ENCODE assay signal across 25 cellular contexts in genomic region chr1:29592731-29593130, GRCh38.
DNase-seq lines count a peak whose midpoint lies in the region; TF ChIP-seq lines count a peak whose summit lies in the region.
"Had no signal": no experiment of that assay in that cellular context is flagged by ENCODE, and none has a peak within 500 bp of the region (broad histone marks: within the 10 kb centered on the region; RNA-seq: fewer than 3 reads in every experiment).

No MANE protein-coding gene starts in this region.

- H3K9me3 Mint-ChIP-seq in activated T-helper 1 cell treated with anti-CD3 and anti-CD28 coated beads, Interleukin-12 subunit alpha, Interleukin-12 subunit beta, Interleukin-2, Interleukin-4 antibody, amounts not matched to agents 30 ng/mL and 10 ng/mL and 1 ng/mL, durations not matched to agents 14 hours and 24 hours and 36 hours = no peaks in the 10 kb centered on the region
- no peaks in the 10 kb centered on the region for H3K9me3 Mint-ChIP-seq in activated CD4-positive, alpha-beta T cell treated with anti-CD3 and anti-CD28 coated beads, Interleukin-2, amount 10 ng/mL, durations not matched to agents 7 days and 5 days
- H3K9me3 Mint-ChIP-seq: activated naive CD4-positive, alpha-beta T cell treated with anti-CD3 and anti-CD28 coated beads, Interleukin-2, amount 50 U/mL, for 24 hours had no signal

- H3K14ac ChIP-seq in mesenchymal stem cell (ENCODE audit: low read length in 2 of 2) = no peak overlapping the region

- peaks cover 8% of the 10 kb centered on the region for H3K27me3 Mint-ChIP-seq in activated T-helper 1 cell treated with anti-CD3 and anti-CD28 coated beads, Interleukin-12 subunit alpha, Interleukin-12 subunit beta, Interleukin-2, Interleukin-4 antibody, amounts not matched to agents 30 ng/mL and 10 ng/mL and 1 ng/mL, durations not matched to agents 14 hours and 24 hours and 36 hours (ENCODE audit: insufficient read depth)
- peaks cover 5% of the 10 kb centered on the region for H3K27me3 Mint-ChIP-seq in activated CD4-positive, alpha-beta T cell treated with anti-CD3 and anti-CD28 coated beads, Interleukin-2, amount 10 ng/mL, durations not matched to agents 7 days and 5 days

- H3K4me1 ChIP-seq in HEK293 (ENCODE audit: control insufficient read depth, insufficient read depth, low read length) (no peaks in the 10 kb centered on the region), mesenchymal stem cell (ENCODE audit: control insufficient read depth, insufficient read depth, low read depth, low read length) (peaks cover 28% of the 10 kb centered on the region)
- H3K4me1 ChIP-seq: lower lobe of right lung, SJCRH30, transverse colon had no signal

- no peak overlapping the region for H3K23ac ChIP-seq in mesenchymal stem cell (ENCODE audit: low read length in 2 of 2)

- in situ Hi-C loops in ACHN (cut with HindIII; ENCODE audit: low pct_ligation_motif_present, low pct_unique_long_range_greater_than_20kb, low sequenced_read_pairs) = no loop called here

- H3K79me1 ChIP-seq in mesenchymal stem cell (replicated peaks; ENCODE audit: low read length, poor library complexity, severe bottlenecking) = no peaks in the 10 kb centered on the region

- no peak overlapping the region for H2BK5ac ChIP-seq in mesenchymal stem cell (ENCODE audit: low read depth, low read length, poor library complexity, severe bottlenecking)

- no peak overlapping the region for H3K9ac ChIP-seq in mesenchymal stem cell (ENCODE audit: low read length)

- H3K9me3 ChIP-seq in HEK293 (ENCODE audit: control insufficient read depth, insufficient read depth, low read depth, low read length) = no peaks in the 10 kb centered on the region
- H3K9me3 ChIP-seq in mesenchymal stem cell (ENCODE audit: control insufficient read depth, low read length) = no peaks in the 10 kb centered on the region
- H3K9me3 ChIP-seq: lower lobe of right lung, transverse colon had no signal

- no peak overlapping the region for H3K4me3 ChIP-seq in HEK293 (ENCODE audit: low read depth, low read length)
- H3K4me3 ChIP-seq in mesenchymal stem cell (ENCODE audit: insufficient read depth in 1 of 2, low read depth in 1 of 2, low read length in 2 of 2) = no peak overlapping the region
- H3K4me3 ChIP-seq: lower lobe of right lung, SJCRH30, transverse colon had no signal

- H3K36me3 ChIP-seq in HEK293 (ENCODE audit: control insufficient read depth in 2 of 2, insufficient read depth in 1 of 2, low read length in 2 of 2) (no peaks in the 10 kb centered on the region), mesenchymal stem cell (ENCODE audit: control insufficient read depth in 1 of 2, insufficient read depth in 2 of 2, low read depth in 1 of 2, low read length in 2 of 2) (no peaks in the 10 kb centered on the region)
- H3K36me3 ChIP-seq: lower lobe of right lung, SJCRH30, transverse colon had no signal

- H3K4me2 ChIP-seq in mesenchymal stem cell (ENCODE audit: low read length, poor library complexity, severe bottlenecking) = no peak overlapping the region

- H3K27ac ChIP-seq in HEK293 (ENCODE audit: extremely low read depth, low read depth, low read length) = no peak overlapping the region
- no peak overlapping the region for H3K27ac ChIP-seq in mesenchymal stem cell (ENCODE audit: low read length, poor library complexity, severe bottlenecking)
- H3K27ac ChIP-seq: lower lobe of right lung, SJCRH30, transverse colon had no signal

- H3K18ac ChIP-seq in mesenchymal stem cell (ENCODE audit: low read depth in 1 of 2, low read length in 2 of 2) = no peak overlapping the region

- TF ChIP-seq CTCF in HEK293 (tag by site-specific recombination; IDR thresholded peaks at IDR 0.05) = no peak

- no peak overlapping the region for H4K8ac ChIP-seq in mesenchymal stem cell (ENCODE audit: low read length)

- no peak overlapping the region for H2AFZ ChIP-seq in mesenchymal stem cell (ENCODE audit: low read depth, low read length)

- POLR2A ChIA-PET in HEK293 (lab: Yijun Ruan, JAX) = no interaction called here
- POLR2A ChIA-PET in activated CD4-positive, alpha-beta T cell treated with anti-CD3 and anti-CD28 coated beads, Interleukin-2, amount 10 ng/mL, durations not matched to agents 7 days and 5 days (lab: Charles Lee) = no interaction called here

- H3K36me3 Mint-ChIP-seq in activated T-helper 1 cell treated with anti-CD3 and anti-CD28 coated beads, Interleukin-12 subunit alpha, Interleukin-12 subunit beta, Interleukin-2, Interleukin-4 antibody, amounts not matched to agents 30 ng/mL and 10 ng/mL and 1 ng/mL, durations not matched to agents 14 hours and 24 hours and 36 hours (ENCODE audit: low read depth) = no peaks in the 10 kb centered on the region
- H3K36me3 Mint-ChIP-seq in activated CD4-positive, alpha-beta T cell treated with anti-CD3 and anti-CD28 coated beads, Interleukin-2, amount 10 ng/mL, durations not matched to agents 7 days and 5 days (ENCODE audit: low read depth) = no peaks in the 10 kb centered on the region
- H3K36me3 Mint-ChIP-seq: activated naive CD4-positive, alpha-beta T cell treated with anti-CD3 and anti-CD28 coated beads, Interleukin-2, amount 50 U/mL, for 24 hours had no signal

- no peak overlapping the region for H2BK120ac ChIP-seq in mesenchymal stem cell (ENCODE audit: low read depth, low read length)

- H3K4ac ChIP-seq in mesenchymal stem cell (ENCODE audit: low read depth in 1 of 2, low read length in 2 of 2) = no peak overlapping the region

- H3K27me3 ChIP-seq in mesenchymal stem cell (ENCODE audit: control insufficient read depth in 1 of 2, insufficient read depth in 1 of 2, low read length in 2 of 2) = peaks cover 0 to 5% of the 10 kb centered on the region in 2 experiments

- H4K91ac ChIP-seq in mesenchymal stem cell (ENCODE audit: low read length) = no peak overlapping the region

- H2BK15ac ChIP-seq in mesenchymal stem cell (ENCODE audit: low read depth, poor library complexity, severe bottlenecking) = no peak overlapping the region

- no peak overlapping the region for H3K27ac Mint-ChIP-seq in activated T-helper 1 cell treated with anti-CD3 and anti-CD28 coated beads, Interleukin-12 subunit alpha, Interleukin-12 subunit beta, Interleukin-2, Interleukin-4 antibody, amounts not matched to agents 30 ng/mL and 10 ng/mL and 1 ng/mL, durations not matched to agents 14 hours and 24 hours and 36 hours
- H3K27ac Mint-ChIP-seq in activated CD4-positive, alpha-beta T cell treated with anti-CD3 and anti-CD28 coated beads, Interleukin-2, amount 10 ng/mL, durations not matched to agents 7 days and 5 days = no peak overlapping the region
- H3K27ac Mint-ChIP-seq: activated CD4-positive, alpha-beta T cell treated with anti-CD3 and anti-CD28 coated beads for 36 hours; activated naive CD4-positive, alpha-beta T cell treated with anti-CD3 and anti-CD28 coated beads, Interleukin-2, amount 50 U/mL, for 24 hours; stimulated activated naive CD8-positive, alpha-beta T cell treated with anti-CD3 and anti-CD28 coated beads, Interleukin-15, amount 100 ng/mL, for 72 hours had no signal

- H2BK12ac ChIP-seq in mesenchymal stem cell (ENCODE audit: low read length in 2 of 2) = no peak overlapping the region

- H2AK5ac ChIP-seq in mesenchymal stem cell (ENCODE audit: low read length, severe bottlenecking) = peak overlapping the region; percentile 38

- DNase-seq in ACHN (peak; percentile 16), ecto neural progenitor cell (ENCODE audit: low spot score) (peak; percentile 39), mesenchymal stem cell (no peak), NCI-H82 (lab: John Stamatoyannopoulos, UW) (no peak), NCI-H69 (lab: John Stamatoyannopoulos, UW) (no peak)
- DNase-seq in activated T-helper 1 cell treated with anti-CD3 and anti-CD28 coated beads, Interleukin-12 subunit alpha, Interleukin-12 subunit beta, Interleukin-2, Interleukin-4 antibody, amounts not matched to agents 30 ng/mL and 10 ng/mL and 1 ng/mL, durations not matched to agents 14 hours and 24 hours and 36 hours (ENCODE audit: low spot score) = no peak
- DNase-seq in activated CD4-positive, alpha-beta T cell treated with anti-CD3 and anti-CD28 coated beads, Interleukin-2, amount 10 ng/mL, durations not matched to agents 7 days and 5 days = no peak
- DNase-seq: activated CD4-positive, alpha-beta T cell treated with anti-CD3 and anti-CD28 coated beads for 36 hours; anterior cingulate cortex; C1 segment of cervical spinal cord; central memory CD4-positive, alpha-beta T cell; foreskin melanocyte; hippocampal formation; lower lobe of right lung; NCI-H1105 treated with DMSO at 0.1 percent for 48 hours; NCI-H2029 treated with DMSO at 0.1 percent for 48 hours; NCI-H446 treated with DMSO at 0.1 percent for 48 hours; occipital lobe; SJCRH30; stimulated activated CD4-positive, alpha-beta T cell treated with anti-CD3 and anti-CD28 coated beads, Interleukin-4, amount 100 ng/mL, for 1 hour; stimulated activated naive CD8-positive, alpha-beta T cell treated with anti-CD3 and anti-CD28 coated beads, Interleukin-15, amount 100 ng/mL, for 72 hours; T-helper 1 cell; transverse colon had no signal

- no peak overlapping the region for H3K4me3 Mint-ChIP-seq in activated T-helper 1 cell treated with anti-CD3 and anti-CD28 coated beads, Interleukin-12 subunit alpha, Interleukin-12 subunit beta, Interleukin-2, Interleukin-4 antibody, amounts not matched to agents 30 ng/mL and 10 ng/mL and 1 ng/mL, durations not matched to agents 14 hours and 24 hours and 36 hours
- no peak overlapping the region for H3K4me3 Mint-ChIP-seq in activated CD4-positive, alpha-beta T cell treated with anti-CD3 and anti-CD28 coated beads, Interleukin-2, amount 10 ng/mL, durations not matched to agents 7 days and 5 days
- H3K4me3 Mint-ChIP-seq: activated CD4-positive, alpha-beta T cell treated with anti-CD3 and anti-CD28 coated beads for 36 hours; activated naive CD4-positive, alpha-beta T cell treated with anti-CD3 and anti-CD28 coated beads, Interleukin-2, amount 50 U/mL, for 24 hours; stimulated activated naive CD8-positive, alpha-beta T cell treated with anti-CD3 and anti-CD28 coated beads, Interleukin-15, amount 100 ng/mL, for 72 hours had no signal

- WGBS in mesenchymal stem cell = 79% methylated on average over 5 of the region's 5 CpGs

- H3K4me1 Mint-ChIP-seq in activated T-helper 1 cell treated with anti-CD3 and anti-CD28 coated beads, Interleukin-12 subunit alpha, Interleukin-12 subunit beta, Interleukin-2, Interleukin-4 antibody, amounts not matched to agents 30 ng/mL and 10 ng/mL and 1 ng/mL, durations not matched to agents 14 hours and 24 hours and 36 hours (ENCODE audit: low read depth) = no peaks in the 10 kb centered on the region
- no peaks in the 10 kb centered on the region for H3K4me1 Mint-ChIP-seq in activated CD4-positive, alpha-beta T cell treated with anti-CD3 and anti-CD28 coated beads, Interleukin-2, amount 10 ng/mL, durations not matched to agents 7 days and 5 days
- H3K4me1 Mint-ChIP-seq: activated CD4-positive, alpha-beta T cell treated with anti-CD3 and anti-CD28 coated beads for 36 hours; activated naive CD4-positive, alpha-beta T cell treated with anti-CD3 and anti-CD28 coated beads, Interleukin-2, amount 50 U/mL, for 24 hours; stimulated activated naive CD8-positive, alpha-beta T cell treated with anti-CD3 and anti-CD28 coated beads, Interleukin-15, amount 100 ng/mL, for 72 hours had no signal

- CTCF ChIA-PET in HEK293 (lab: Yijun Ruan, JAX) = interaction anchor here (0.6 kb wide), 1 partner anchor 436 kb away, joined by 5 read pairs; no protein-coding TSS in a partner anchor
- CTCF ChIA-PET in activated CD4-positive, alpha-beta T cell treated with anti-CD3 and anti-CD28 coated beads, Interleukin-2, amount 10 ng/mL, durations not matched to agents 7 days and 5 days (lab: Charles Lee) = no interaction called here

- intact Hi-C loops in activated T-helper 1 cell treated with anti-CD3 and anti-CD28 coated beads, Interleukin-12 subunit alpha, Interleukin-12 subunit beta, Interleukin-2, Interleukin-4 antibody, amounts not matched to agents 30 ng/mL and 10 ng/mL and 1 ng/mL, durations not matched to agents 14 hours and 24 hours and 36 hours (cut with micrococcal nuclease) = no loop called here

Comparison
In these comparisons a context has a peak if more than half of its experiments do, and no peak if none do; other contexts are left out.
1. DNase-seq: peak in ACHN (single experiment) and ecto neural progenitor cell (single experiment); none in mesenchymal stem cell (single experiment), NCI-H82 (single experiment), activated T-helper 1 cell treated with anti-CD3 and anti-CD28 coated beads, Interleukin-12 subunit alpha, Interleukin-12 subunit beta, Interleukin-2, Interleukin-4 antibody, amounts not matched to agents 30 ng/mL and 10 ng/mL and 1 ng/mL, durations not matched to agents 14 hours and 24 hours and 36 hours (single experiment), activated CD4-positive, alpha-beta T cell treated with anti-CD3 and anti-CD28 coated beads, Interleukin-2, amount 10 ng/mL, durations not matched to agents 7 days and 5 days (single experiment) and NCI-H69 (single experiment).